In genomic region chr12:6868211-6869048, GRCh38 we compare ENCODE assay signal across 1 cellular context.
TF ChIP-seq lines count a peak whose summit lies in the region.

No MANE protein-coding gene starts in this region.

TF ChIP-seq in K562, 482 proteins besides CTCF, POLR2A, EP300 and RAD21:
- TF ChIP-seq MAFF (IDR thresholded peaks at IDR 0.05; ENCODE audit: low read length) (peak; percentile 12; the same call in 1 of the 2 replicates), MCM5 (IDR thresholded peaks at IDR 0.05; ENCODE audit: low read depth) (no peak), XRCC3 (IDR thresholded peaks at IDR 0.05) (no peak), TFAP4 (CRISPR knock-in tag; IDR thresholded peaks at IDR 0.05; ENCODE audit: borderline replicate concordance) (0 out of 2 replicates have a peak, but pooled peaks have one; percentile 2), PTBP1 (IDR thresholded peaks at IDR 0.05; ENCODE audit: low read depth, low read length) (peak; percentile 75; the same call in 1 of the 2 replicates), POU5F1 (IDR thresholded peaks at IDR 0.05; ENCODE audit: borderline replicate concordance, low read depth, low read length, partially characterized antibody) (no peak), MED1 (CRISPR knock-in tag; IDR thresholded peaks at IDR 0.05; ENCODE audit: borderline replicate concordance) (0 out of 2 replicates have a peak, but pooled peaks have one; percentile 29), CHD1 (IDR thresholded peaks at IDR 0.05; ENCODE audit: low read length) (peak; percentile 90), ETV6 (IDR thresholded peaks at IDR 0.05; ENCODE audit: borderline replicate concordance in 1 of 2, low read depth in 2 of 2, low read length in 1 of 2) (no peak), ETV6 (CRISPR knock-in tag; IDR thresholded peaks at IDR 0.05; ENCODE audit: borderline replicate concordance) (peak; percentile 65; the same call in 1 of the 2 replicates), NCOA6 (IDR thresholded peaks at IDR 0.05) (no peak), SP1 (CRISPR knock-in tag; IDR thresholded peaks at IDR 0.05) (peak; percentile 13), FOXK1 (CRISPR knock-in tag; IDR thresholded peaks at IDR 0.05; ENCODE audit: borderline replicate concordance) (0 out of 2 replicates have a peak, but pooled peaks have one; percentile 84), TAF7 (tag; IDR thresholded peaks at IDR 0.05) (no peak), HNRNPUL1 (IDR thresholded peaks at IDR 0.05; ENCODE audit: low read length) (no peak), ZMIZ1 (IDR thresholded peaks at IDR 0.05; ENCODE audit: low read depth in 2 of 2, low read length in 2 of 2) (no peak), GATA2 (CRISPR knock-in tag; IDR thresholded peaks at IDR 0.05) (peak; percentile 51; the same call in 1 of the 2 replicates), SIN3A (IDR thresholded peaks at IDR 0.05; ENCODE audit: borderline replicate concordance in 2 of 2, control insufficient read depth in 1 of 2, low read depth in 2 of 2, low read length in 2 of 2) (0 out of 4 replicates have a peak, but pooled peaks of 1 of the 2 experiments have one; percentile 9), NRF1 (conservative IDR thresholded peaks at IDR 0.05 in 1 of 2, IDR thresholded peaks at IDR 0.05 in 1 of 2) (peak; percentile 34 to 58; a peak in 3 of 4 replicates), SNRNP70 (optimal IDR thresholded peaks at IDR 0.05; ENCODE audit: low read depth, low read length) (peak; percentile 94), SAP30 (IDR thresholded peaks at IDR 0.05; ENCODE audit: borderline replicate concordance, insufficient read depth, low read depth, low read length, poor library complexity, severe bottlenecking) (peak; percentile 38), ZC3H4 (CRISPR knock-in tag; IDR thresholded peaks at IDR 0.05; ENCODE audit: borderline replicate concordance) (peak; percentile 98)
